Comparison of ENCODE assay signal across 8 cellular contexts in genomic region chr4:77861500-77861899, GRCh38. TPM values are rescaled to one million over a fixed set of nuclear protein-coding genes. Genes with fewer than 3 reads are reported as not detected.
DNase-seq lines count a peak whose midpoint lies in the region; TF ChIP-seq lines count a peak whose summit lies in the region.

No MANE protein-coding gene starts in this region.

- H3K9me3 ChIP-seq in WERI-Rb-1 (ENCODE audit: severe bottlenecking): no peaks in the 10 kb centered on the region

- no peaks in the 10 kb centered on the region for H3K27me3 ChIP-seq in WERI-Rb-1 (ENCODE audit: insufficient read depth, low read depth, severe bottlenecking)

- peaks cover 4% of the 10 kb centered on the region for H3K27me3 Mint-ChIP-seq in activated CD4-positive, alpha-beta T cell treated with anti-CD3 and anti-CD28 coated beads, Interleukin-2, amount 10 ng/mL, durations not matched to agents 24 days and 14 days
- peaks cover 15 to 32% (median 29%) of the 10 kb centered on the region in 3 donors for H3K27me3 Mint-ChIP-seq in immature natural killer cell (ENCODE audit: low read depth in 3 of 3)

- peaks cover 17% of the 10 kb centered on the region for H3K36me3 Mint-ChIP-seq in activated CD4-positive, alpha-beta T cell treated with anti-CD3 and anti-CD28 coated beads, Interleukin-2, amount 10 ng/mL, durations not matched to agents 24 days and 14 days (ENCODE audit: low read depth)
- H3K36me3 Mint-ChIP-seq in immature natural killer cell: peaks cover 4 to 6% (median 6%) of the 10 kb centered on the region in 3 donors

- H3K36me3 ChIP-seq in WERI-Rb-1: no peaks in the 10 kb centered on the region

- H3K4me3 ChIP-seq in WERI-Rb-1 (ENCODE audit: low read depth, low read length): peak overlapping the region; percentile 92

- no peak for DNase-seq in activated CD4-positive, alpha-beta T cell treated with anti-CD3 and anti-CD28 coated beads, Interleukin-2, amount 10 ng/mL, durations not matched to agents 24 days and 14 days
- no peak for DNase-seq in activated CD4-positive, alpha-beta T cell treated with anti-CD3 and anti-CD28 coated beads, Interleukin-2, amount 50 U/mL, for 4 hours
- DNase-seq in WERI-Rb-1: no peak
- DNase-seq in immature natural killer cell: no peak
- DNase-seq in superior temporal gyrus (ENCODE audit: extremely low spot score): peak; percentile 39
- no peak for DNase-seq in KBM-7
- no peak for DNase-seq in NCI-H1436 treated with DMSO at 0.1 percent for 48 hours (lab: John Stamatoyannopoulos, UW)
- DNase-seq in NCI-H1436 (lab: John Stamatoyannopoulos, UW): no peak

- peak overlapping the region; percentile 100 for H3K27ac Mint-ChIP-seq in activated CD4-positive, alpha-beta T cell treated with anti-CD3 and anti-CD28 coated beads, Interleukin-2, amount 10 ng/mL, durations not matched to agents 24 days and 14 days
- peak overlapping the region; percentile 95 to 100 (median 99) for H3K27ac Mint-ChIP-seq in immature natural killer cell

- in situ Hi-C loops in KBM-7 (cut with MboI; ENCODE audit: low pct_unique_long_range_greater_than_20kb, low sequenced_read_pairs): no loop called here

- peaks cover 53% of the 10 kb centered on the region for H3K4me1 Mint-ChIP-seq in activated CD4-positive, alpha-beta T cell treated with anti-CD3 and anti-CD28 coated beads, Interleukin-2, amount 10 ng/mL, durations not matched to agents 24 days and 14 days
- H3K4me1 Mint-ChIP-seq in immature natural killer cell: peaks cover 60 to 74% of the 10 kb centered on the region in 2 donors

- H3K4me3 Mint-ChIP-seq in activated CD4-positive, alpha-beta T cell treated with anti-CD3 and anti-CD28 coated beads, Interleukin-2, amount 10 ng/mL, durations not matched to agents 24 days and 14 days: peak overlapping the region; percentile 98
- peak overlapping the region; percentile 90 to 97 (median 96) for H3K4me3 Mint-ChIP-seq in immature natural killer cell

- no peak for TF ChIP-seq CTCF in WERI-Rb-1 (IDR thresholded peaks at IDR 0.05; ENCODE audit: low read depth, low read length)

- intact Hi-C loops in activated CD4-positive, alpha-beta T cell treated with anti-CD3 and anti-CD28 coated beads, Interleukin-2, amount 10 ng/mL, durations not matched to agents 24 days and 14 days (cut with micrococcal nuclease): loop anchor here (1.0 to 5.0 kb wide), 2 partner anchors 59 to 280 kb away; no protein-coding TSS in a partner anchor

- peak overlapping the region; percentile 85; the same call in 1 of the 2 replicates for H3K27ac ChIP-seq in WERI-Rb-1

- H3K9me3 Mint-ChIP-seq in activated CD4-positive, alpha-beta T cell treated with anti-CD3 and anti-CD28 coated beads, Interleukin-2, amount 10 ng/mL, durations not matched to agents 24 days and 14 days: peaks cover 5% of the 10 kb centered on the region
- H3K9me3 Mint-ChIP-seq in immature natural killer cell: peaks cover 0 to 7% (median 2%) of the 10 kb centered on the region in 6 donors

RNA-seq across cellular contexts. Expression of gene MRPL1, which starts 1.1 kb away (rescaled TPM):
- total RNA-seq in activated CD4-positive, alpha-beta T cell treated with anti-CD3 and anti-CD28 coated beads, Interleukin-2, amount 10 ng/mL, durations not matched to agents 24 days and 14 days: 65.0 and 72.7 TPM in 2 replicates
- 10 to 100 TPM; 18.1 to 33.2 (median 24.4) TPM for polyA plus RNA-seq in immature natural killer cell

RNA-seq across cellular contexts. Expression of gene CNOT6L, which starts 42.3 kb away (rescaled TPM):
- total RNA-seq in activated CD4-positive, alpha-beta T cell treated with anti-CD3 and anti-CD28 coated beads, Interleukin-2, amount 10 ng/mL, durations not matched to agents 24 days and 14 days: 105 and 108 TPM in 2 replicates
- polyA plus RNA-seq in immature natural killer cell: 10 to 100 TPM; 26.0 to 61.8 (median 46.4) TPM
